17 cellular contexts compared by ENCODE assay signal in the genomic region with DNA sequence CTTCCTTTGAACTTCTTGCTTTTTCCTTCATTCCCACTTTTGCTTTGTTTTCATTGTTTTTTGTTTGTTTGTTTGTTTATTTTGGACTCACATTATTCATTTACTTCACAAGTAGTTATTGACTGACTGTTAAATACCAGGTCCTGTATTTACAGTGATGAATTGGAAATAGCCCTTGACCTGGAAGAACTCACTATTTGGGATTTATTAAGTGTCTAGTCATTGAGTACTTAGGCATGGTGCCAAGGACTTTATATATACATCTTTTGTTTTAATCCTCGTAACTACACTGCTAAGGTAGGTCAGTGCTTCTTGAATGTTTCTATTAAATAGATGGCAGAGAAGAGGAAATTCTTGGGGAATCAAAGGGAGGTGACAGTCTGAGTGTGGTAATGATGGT. TPM values are rescaled to one million over a fixed set of nuclear protein-coding genes. Genes with fewer than 3 reads are reported as not detected.
DNase-seq lines count a peak whose midpoint lies in the region; ATAC-seq, FAIRE-seq and TF ChIP-seq lines count a peak whose summit lies in the region.
"Had no signal": no experiment of that assay in that cellular context is flagged by ENCODE, and none has a peak within 500 bp of the region (broad histone marks: within the 10 kb centered on the region; RNA-seq: fewer than 3 reads in every experiment).

No MANE protein-coding gene starts in this region.

- H3K36me3 ChIP-seq in bronchial epithelial cell (ENCODE audit: control insufficient read depth, insufficient read depth, low read length): no peaks in the 10 kb centered on the region

- ATAC-seq in left cardiac atrium: no peak
- ATAC-seq in left lobe of liver: no peak
- ATAC-seq: Right ventricle myocardium inferior had no signal

- TF ChIP-seq CTCF in LNCaP clone FGC (IDR thresholded peaks at IDR 0.05; ENCODE audit: control insufficient read depth, extremely low read depth, insufficient read depth) (no peak), bronchial epithelial cell (IDR thresholded peaks at IDR 0.05; ENCODE audit: insufficient read depth, low read length, severe bottlenecking) (no peak), fibroblast of mammary gland (conservative IDR thresholded peaks at IDR 0.05; ENCODE audit: control insufficient read depth, insufficient read depth, low read depth, low read length) (no peak)

- intact Hi-C loops in left cardiac atrium (cut with DNase I): no loop called here

- FAIRE-seq in bronchial epithelial cell (lab: Jason Lieb, UNC): no peak
- FAIRE-seq: GM12891 had no signal

- no peaks in the 10 kb centered on the region for H3K27me3 ChIP-seq in bronchial epithelial cell (ENCODE audit: control insufficient read depth, insufficient read depth, low read length)

- DNase-seq in NCI-H146 (lab: John Stamatoyannopoulos, UW) (peak; percentile 6), NCI-H146 treated with DMSO at 0.1 percent for 48 hours (lab: John Stamatoyannopoulos, UW; ENCODE audit: unreplicated experiment) (no peak), LNCaP clone FGC (ENCODE audit: low read depth) (peak; percentile 48), bronchial epithelial cell (ENCODE audit: low read depth) (peak; percentile 63), fibroblast of mammary gland (ENCODE audit: low read depth) (peak; percentile 29), left cardiac atrium (no peak), left lobe of liver (ENCODE audit: low spot score) (no peak)
- no peak for DNase-seq in stimulated activated CD4-positive, alpha-beta T cell treated with anti-CD3 and anti-CD28 coated beads, Interleukin-12 subunit alpha, Interleukin-12 subunit beta, amount 100 ng/mL, for 4 hours
- DNase-seq: 8988T, C1 segment of cervical spinal cord, DMS153, GOT3, NCI-H2029, NCI-H524 treated with DMSO at 0.1 percent for 48 hours had no signal

- no peak overlapping the region for H3K4me3 ChIP-seq in LNCaP clone FGC (ENCODE audit: low read depth, low read length)
- H3K4me3 ChIP-seq in bronchial epithelial cell (ENCODE audit: low read depth, low read length): no peak overlapping the region
- no peak overlapping the region for H3K4me3 ChIP-seq in fibroblast of mammary gland (ENCODE audit: control insufficient read depth, low read depth, low read length)
- H3K4me3 ChIP-seq: SK-N-MC had no signal

RNA-seq across cellular contexts. Expression of a gene that starts 11.1 kb away (rescaled TPM):
- total RNA-seq in bronchial epithelial cell (31.6 and 34.8 TPM in 2 replicates), left cardiac atrium (10 to 100 TPM; 14.8 to 17.3 TPM), left lobe of liver (11.3 TPM)

Comparison
In these comparisons a context has a peak if more than half of its experiments do, and no peak if none do; other contexts are left out.
1. DNase-seq: peak in NCI-H146 (single experiment), LNCaP clone FGC (single experiment), bronchial epithelial cell (single experiment) and fibroblast of mammary gland (single experiment); none in NCI-H146 treated with DMSO at 0.1 percent for 48 hours (single experiment), stimulated activated CD4-positive, alpha-beta T cell treated with anti-CD3 and anti-CD28 coated beads, Interleukin-12 subunit alpha, Interleukin-12 subunit beta, amount 100 ng/mL, for 4 hours (single experiment), left cardiac atrium (single experiment) and left lobe of liver (single experiment).